21 cellular contexts compared by ENCODE assay signal in genomic region chr6:47419621-47420020, GRCh38. TPM values are rescaled to one million over a fixed set of nuclear protein-coding genes. Genes with fewer than 3 reads are reported as not detected.
DNase-seq lines count a peak whose midpoint lies in the region; ATAC-seq, FAIRE-seq and TF ChIP-seq lines count a peak whose summit lies in the region.
"Had no signal": no experiment of that assay in that cellular context is flagged by ENCODE, and none has a peak within 500 bp of the region (broad histone marks: within the 10 kb centered on the region; RNA-seq: fewer than 3 reads in every experiment).

No MANE protein-coding gene starts in this region.

- peaks cover 12% of the 10 kb centered on the region for H3K9me3 Mint-ChIP-seq in activated CD8-positive, alpha-beta T cell treated with anti-CD3 and anti-CD28 coated beads, Interleukin-2, amount 10 ng/mL, durations not matched to agents 7 days and 5 days (ENCODE audit: insufficient read depth)
- H3K9me3 Mint-ChIP-seq: activated naive CD8-positive, alpha-beta T cell treated with anti-CD3 and anti-CD28 coated beads for 36 hours; activated T-cell treated with anti-CD3 and anti-CD28 coated beads, Interleukin-2, amount 50 U/mL, for 72 hours; endodermal cell; HFFc6; IgD-negative memory B cell had no signal

- peaks cover 11% of the 10 kb centered on the region for H3K36me3 Mint-ChIP-seq in activated CD8-positive, alpha-beta T cell treated with anti-CD3 and anti-CD28 coated beads, Interleukin-2, amount 10 ng/mL, durations not matched to agents 7 days and 5 days (ENCODE audit: low read depth)

- H3K4me3 Mint-ChIP-seq in activated CD8-positive, alpha-beta T cell treated with anti-CD3 and anti-CD28 coated beads, Interleukin-2, amount 10 ng/mL, durations not matched to agents 7 days and 5 days: no peak overlapping the region
- H3K4me3 Mint-ChIP-seq: activated naive CD8-positive, alpha-beta T cell treated with anti-CD3 and anti-CD28 coated beads for 36 hours; activated T-cell treated with anti-CD3 and anti-CD28 coated beads, Interleukin-2, amount 50 U/mL, for 72 hours; endodermal cell; HFFc6; IgD-negative memory B cell had no signal

- peaks cover 3% of the 10 kb centered on the region for H3K27me3 Mint-ChIP-seq in activated CD8-positive, alpha-beta T cell treated with anti-CD3 and anti-CD28 coated beads, Interleukin-2, amount 10 ng/mL, durations not matched to agents 7 days and 5 days (ENCODE audit: low read depth)
- H3K27me3 Mint-ChIP-seq: activated naive CD8-positive, alpha-beta T cell treated with anti-CD3 and anti-CD28 coated beads for 36 hours had no signal

- no peaks in the 10 kb centered on the region for H3K9me3 ChIP-seq in stomach
- H3K9me3 ChIP-seq: thyroid gland had no signal

- peak; percentile 87 for ATAC-seq in left colon
- no peak for ATAC-seq in GM18909 (IDR thresholded peaks at IDR 0.05; ENCODE audit: poor library complexity, unreplicated experiment)
- ATAC-seq in activated CD8-positive, alpha-beta T cell treated with anti-CD3 and anti-CD28 coated beads, Interleukin-2, amount 10 ng/mL, durations not matched to agents 7 days and 5 days: no peak
- ATAC-seq: activated T-cell treated with anti-CD3 and anti-CD28 coated beads, Interleukin-2, amount 50 U/mL, for 72 hours; Panc1 had no signal

- H3K4me1 Mint-ChIP-seq in activated CD8-positive, alpha-beta T cell treated with anti-CD3 and anti-CD28 coated beads, Interleukin-2, amount 10 ng/mL, durations not matched to agents 7 days and 5 days (ENCODE audit: low read depth): peaks cover 30% of the 10 kb centered on the region

- H3K36me3 ChIP-seq in bronchial epithelial cell (ENCODE audit: control insufficient read depth, insufficient read depth, low read length) (no peaks in the 10 kb centered on the region), stomach (no peaks in the 10 kb centered on the region)
- H3K36me3 ChIP-seq: thyroid gland had no signal

- H3K27ac Mint-ChIP-seq in activated CD8-positive, alpha-beta T cell treated with anti-CD3 and anti-CD28 coated beads, Interleukin-2, amount 10 ng/mL, durations not matched to agents 7 days and 5 days: no peak overlapping the region
- H3K27ac Mint-ChIP-seq: activated naive CD8-positive, alpha-beta T cell treated with anti-CD3 and anti-CD28 coated beads for 36 hours; activated T-cell treated with anti-CD3 and anti-CD28 coated beads, Interleukin-2, amount 50 U/mL, for 72 hours; endodermal cell; HFFc6; IgD-negative memory B cell had no signal

- no peaks in the 10 kb centered on the region for H3K27me3 ChIP-seq in bronchial epithelial cell (ENCODE audit: control insufficient read depth, insufficient read depth, low read length)
- H3K27me3 ChIP-seq in stomach: no peaks in the 10 kb centered on the region
- H3K27me3 ChIP-seq: thyroid gland had no signal

- TF ChIP-seq EP300 in stomach (IDR thresholded peaks at IDR 0.05): no peak

- TF ChIP-seq CTCF in bronchial epithelial cell (IDR thresholded peaks at IDR 0.05; ENCODE audit: insufficient read depth, low read length, severe bottlenecking) (no peak), stomach (IDR thresholded peaks at IDR 0.05) (no peak)

- peaks cover 5 to 33% (median 16%) of the 10 kb centered on the region in 4 donors for H3K4me1 ChIP-seq in stomach

- H3K27ac ChIP-seq in stomach: peak overlapping the region in 4 of 5 donors; percentile 70 to 88 (median 76)
- H3K27ac ChIP-seq: thyroid gland had no signal

- POLR2A ChIA-PET in activated CD8-positive, alpha-beta T cell treated with anti-CD3 and anti-CD28 coated beads, Interleukin-2, amount 10 ng/mL, durations not matched to agents 7 days and 5 days (lab: Charles Lee): no interaction called here

- TF ChIP-seq POLR2A in stomach (IDR thresholded peaks at IDR 0.05): no peak

- no peak for FAIRE-seq in bronchial epithelial cell (lab: Jason Lieb, UNC)

- H3K4me3 ChIP-seq in bronchial epithelial cell (ENCODE audit: low read depth, low read length): no peak overlapping the region
- peak overlapping the region in 1 of 4 donors; percentile 11 for H3K4me3 ChIP-seq in stomach
- H3K4me3 ChIP-seq: thyroid gland had no signal

- DNase-seq in M059J (ENCODE audit: low read depth) (peak; percentile 24), bronchial epithelial cell (ENCODE audit: low read depth) (peak; percentile 59), left colon (no peak), stomach (no peak)
- DNase-seq in activated CD8-positive, alpha-beta T cell treated with anti-CD3 and anti-CD28 coated beads, Interleukin-2, amount 10 ng/mL, durations not matched to agents 7 days and 5 days: no peak
- DNase-seq in stimulated activated naive CD4-positive, alpha-beta T cell (lab: John Stamatoyannopoulos, UW): no peak
- DNase-seq: activated CD4-positive, alpha-beta T cell treated with anti-CD3 and anti-CD28 coated beads, Interleukin-2, amount 50 U/mL, for 48 hours; activated naive CD8-positive, alpha-beta T cell treated with anti-CD3 and anti-CD28 coated beads for 36 hours; activated T-cell treated with anti-CD3 and anti-CD28 coated beads, Interleukin-2, amount 50 U/mL, for 72 hours; C1 segment of cervical spinal cord; caudate nucleus; endodermal cell; foreskin melanocyte; HFFc6; mesendoderm; NCI-H1048; stimulated activated CD4-positive, alpha-beta T cell treated with anti-CD3 and anti-CD28 coated beads, Interleukin-4, amount 100 ng/mL, for 24 hours; thyroid gland had no signal

- intact Hi-C loops in left colon (cut with DNase I, micrococcal nuclease): loop anchor here in 1 of 2 donors (5.0 kb wide), 1 partner anchor 363 kb away; the partner anchor contains the start of gene OPN5
- intact Hi-C loops in stomach (cut with DNase I; ENCODE audit: low total_unique reads): no loop called here

- CTCF ChIA-PET in activated CD8-positive, alpha-beta T cell treated with anti-CD3 and anti-CD28 coated beads, Interleukin-2, amount 10 ng/mL, durations not matched to agents 7 days and 5 days (lab: Charles Lee): interaction anchor here (1.0 to 1.4 kb wide), 2 partner anchors 58 to 212 kb away, joined by 3 to 4 read pairs; partner anchors contain the start of gene CD2AP

RNA-seq across cellular contexts. Expression of gene CD2AP, which starts 58.0 kb away (rescaled TPM):
- 28.8 and 33.4 TPM in 2 replicates for total RNA-seq in M059J (2014; rRNA removed; shearing (Covaris generic))
- total RNA-seq in bronchial epithelial cell: 24.0 and 30.9 TPM in 2 replicates
- 100 to 1,000 TPM; 103 to 111 TPM for total RNA-seq in left colon
- total RNA-seq in stomach: 100 to 1,000 TPM in 1 of 5 donors, 10 to 100 TPM in 4; 13.4 to 118 (median 50.0) TPM
- polyA plus RNA-seq in stomach: 10 to 100 TPM; 10.3 to 46.0 (median 17.7) TPM
- 10 to 100 TPM; 38.8 to 39.2 TPM for total RNA-seq in activated CD8-positive, alpha-beta T cell treated with anti-CD3 and anti-CD28 coated beads, Interleukin-2, amount 10 ng/mL, durations not matched to agents 7 days and 5 days

Comparison
In these comparisons a context has a peak if more than half of its experiments do, and no peak if none do; other contexts are left out.
1. DNase-seq: peak in M059J (single experiment) and bronchial epithelial cell (single experiment); none in left colon (0 of 2), stomach (single experiment), activated CD8-positive, alpha-beta T cell treated with anti-CD3 and anti-CD28 coated beads, Interleukin-2, amount 10 ng/mL, durations not matched to agents 7 days and 5 days (single experiment) and stimulated activated naive CD4-positive, alpha-beta T cell (0 of 6).